ENCODE assay signal across 24 cellular contexts in the genomic region with DNA sequence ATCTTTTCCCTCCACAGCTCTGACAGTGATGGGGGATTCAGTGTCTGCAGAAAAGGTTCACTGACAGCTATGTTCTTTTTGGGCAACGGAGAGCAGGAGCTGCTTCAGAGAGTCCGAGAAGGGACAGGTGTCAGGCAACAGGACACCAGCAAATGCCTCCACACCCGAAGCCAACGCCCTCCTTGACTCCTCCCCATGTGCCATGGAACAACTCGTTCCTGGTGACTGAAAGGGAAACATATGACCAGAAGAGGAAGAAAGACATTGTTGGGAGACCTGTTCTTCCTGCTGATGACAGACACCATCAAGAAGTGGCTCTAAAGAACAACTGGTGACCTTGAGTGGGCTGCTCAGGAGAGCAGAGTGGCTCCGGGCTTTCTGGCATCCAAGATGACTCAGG.
"Had no signal": no experiment of that assay in that cellular context is flagged by ENCODE, and none has a peak within 500 bp of the region (broad histone marks: within the 10 kb centered on the region; RNA-seq: fewer than 3 reads in every experiment).

No MANE protein-coding gene starts in this region.

- H3K27ac ChIP-seq: brain microvascular endothelial cell, esophagus muscularis mucosa, neural progenitor cell, ovary, right lobe of liver, stomach, upper lobe of left lung had no signal

- DNase-seq: activated CD4-positive, alpha-beta memory T cell treated with anti-CD3 and anti-CD28 coated beads, Interleukin-2, amount 10 ng/mL, durations not matched to agents 7 days and 5 days; activated CD4-positive, alpha-beta T cell treated with anti-CD3 and anti-CD28 coated beads for 48 hours; activated CD4-positive, CD25-positive, alpha-beta regulatory T cell; activated CD8-positive, alpha-beta memory T cell treated with anti-CD3 and anti-CD28 coated beads, Interleukin-2, amount 10 ng/mL, durations not matched to agents 7 days and 5 days; activated naive CD4-positive, alpha-beta T cell; anterior cingulate cortex; brain microvascular endothelial cell; cortex of kidney; effector CD4-positive, alpha-beta T cell; immature natural killer cell; kidney glomerular epithelial cell; mesenchymal stem cell; naive thymus-derived CD4-positive, alpha-beta T cell; ovary; stimulated activated CD4-positive, alpha-beta T cell treated with anti-CD3 and anti-CD28 coated beads, Interleukin-4, amount 100 ng/mL, for 24 hours; stomach; T-helper 1 cell; T-helper 9 cell had no signal

- H3K36me3 ChIP-seq: brain microvascular endothelial cell, esophagus muscularis mucosa, neural progenitor cell, ovary, right lobe of liver, stomach, upper lobe of left lung had no signal

- H3K4me3 ChIP-seq: esophagus muscularis mucosa, neural progenitor cell, ovary, right lobe of liver, stomach, upper lobe of left lung had no signal

- H3K9me3 ChIP-seq: ovary, right lobe of liver, upper lobe of left lung had no signal

- H3K4me1 ChIP-seq: esophagus muscularis mucosa, neural progenitor cell, right lobe of liver, stomach, upper lobe of left lung had no signal

- ATAC-seq: activated CD8-positive, alpha-beta memory T cell treated with anti-CD3 and anti-CD28 coated beads, Interleukin-2, amount 10 ng/mL, durations not matched to agents 7 days and 5 days; activated T-helper 17 cell treated with anti-CD3 and anti-CD28 coated beads, Interleukin-2, amount 50 U/mL, for 72 hours; naive thymus-derived CD4-positive, alpha-beta T cell; right lobe of liver; stimulated activated effector memory CD8-positive, alpha-beta T cell treated with anti-CD3 and anti-CD28 coated beads, Interleukin-12 subunit alpha, Interleukin-12 subunit beta, amount 100 ng/mL, for 72 hours had no signal

- H3K27me3 ChIP-seq: brain microvascular endothelial cell, neural progenitor cell, ovary, right lobe of liver, upper lobe of left lung had no signal
